Comparison of ENCODE assay signal across 1 cellular context in the genomic region with DNA sequence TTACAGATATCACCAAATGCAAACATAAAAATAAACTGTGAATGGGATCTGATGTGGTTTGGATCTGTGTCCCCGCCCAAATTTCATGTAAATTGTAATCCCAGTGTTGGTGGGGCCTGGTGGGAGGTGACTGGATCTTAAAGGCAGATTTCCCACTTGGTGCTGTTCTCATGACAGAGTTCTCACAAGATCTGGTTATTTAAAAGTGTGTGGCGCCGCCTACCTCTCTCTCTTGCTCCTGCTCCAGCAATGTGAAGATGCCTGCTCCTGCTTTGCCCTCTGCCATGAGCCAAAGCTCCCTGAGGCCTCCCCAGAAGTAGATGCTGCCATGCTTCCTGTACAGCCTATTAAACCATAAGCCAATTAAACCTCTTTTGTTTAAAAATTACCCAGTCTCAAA.
TF ChIP-seq lines count a peak whose summit lies in the region.

No MANE protein-coding gene starts in this region.

TF ChIP-seq in A549, 52 proteins besides CTCF, POLR2A, EP300 and RAD21:
- no peak for TF ChIP-seq CEBPB (IDR thresholded peaks at IDR 0.05)
- TF ChIP-seq, protein P1, sequence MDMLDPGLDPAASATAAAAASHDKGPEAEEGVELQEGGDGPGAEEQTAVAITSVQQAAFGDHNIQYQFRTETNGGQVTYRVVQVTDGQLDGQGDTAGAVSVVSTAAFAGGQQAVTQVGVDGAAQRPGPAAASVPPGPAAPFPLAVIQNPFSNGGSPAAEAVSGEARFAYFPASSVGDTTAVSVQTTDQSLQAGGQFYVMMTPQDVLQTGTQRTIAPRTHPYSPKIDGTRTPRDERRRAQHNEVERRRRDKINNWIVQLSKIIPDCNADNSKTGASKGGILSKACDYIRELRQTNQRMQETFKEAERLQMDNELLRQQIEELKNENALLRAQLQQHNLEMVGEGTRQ (IDR thresholded peaks at IDR 0.05) = no peak
- TF ChIP-seq SMC3 (IDR thresholded peaks at IDR 0.05) = peak; percentile 29; the same call in 1 of the 3 replicates
- no peak for TF ChIP-seq POLR2AphosphoS2 (conservative IDR thresholded peaks at IDR 0.05; ENCODE audit: low read length)
- TF ChIP-seq SREBF2 (IDR thresholded peaks at IDR 0.05) = no peak
- no peak for TF ChIP-seq HEYL (CRISPR knock-in tag; IDR thresholded peaks at IDR 0.05)
